16 cellular contexts compared by ENCODE assay signal in the genomic region with DNA sequence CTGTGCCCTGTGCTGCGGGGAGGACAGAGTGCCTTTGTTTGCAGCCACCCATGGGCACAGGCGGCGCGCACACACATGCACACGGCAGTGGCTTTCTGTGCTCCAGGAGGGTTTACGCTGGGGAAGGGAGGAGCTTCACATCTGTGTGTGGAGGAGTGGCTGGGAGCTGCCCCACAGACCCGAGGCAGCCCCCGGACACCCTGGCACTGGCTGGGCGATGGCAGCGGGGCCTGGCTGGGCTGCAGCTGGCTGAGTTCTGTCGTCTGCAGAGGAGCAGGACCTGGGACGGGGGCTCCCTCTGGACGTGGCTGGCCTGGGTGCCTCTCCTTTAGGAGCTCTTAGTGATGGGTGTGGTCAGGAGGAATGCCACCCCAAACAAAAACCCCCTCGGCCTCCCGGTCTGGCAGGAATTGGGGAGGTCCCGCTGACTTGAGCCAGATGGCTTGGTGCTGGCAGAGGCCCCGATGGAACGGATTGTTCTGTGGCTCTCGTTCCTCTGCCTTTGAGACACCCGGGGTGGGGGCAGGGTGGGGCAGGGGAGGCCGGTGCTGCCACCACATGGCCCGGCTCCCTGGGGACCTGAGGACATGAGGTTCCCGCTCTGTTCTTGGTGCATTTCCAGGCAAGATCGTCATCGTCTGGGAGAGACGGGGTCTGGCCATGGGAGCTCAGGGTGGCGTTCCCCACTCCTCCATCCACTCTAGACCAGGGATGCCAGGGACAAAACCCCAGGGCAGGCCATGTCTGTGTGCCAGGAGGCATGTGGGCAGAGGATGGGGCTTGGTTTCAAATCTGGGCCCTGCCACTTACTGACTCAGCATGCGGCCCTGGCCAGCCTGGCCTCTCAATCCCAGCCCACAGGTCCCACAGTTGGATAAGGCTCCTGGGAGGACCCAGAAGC.
A peak's percentile ranks its signal among the peaks of the same experiment; 100 is the strongest.
DNase-seq lines count a peak whose midpoint lies in the region; ATAC-seq and TF ChIP-seq lines count a peak whose summit lies in the region.
"Had no signal": no experiment of that assay in that cellular context is flagged by ENCODE, and none has a peak within 500 bp of the region (broad histone marks: within the 10 kb centered on the region; RNA-seq: fewer than 3 reads in every experiment).

No MANE protein-coding gene starts in this region.

- H3K4me1 ChIP-seq in left ventricle myocardium inferior (no peaks in the 10 kb centered on the region), endodermal cell (ENCODE audit: control insufficient read depth, insufficient read depth, low read length) (no peaks in the 10 kb centered on the region)
- H3K4me1 ChIP-seq: A549, esophagus squamous epithelium, thyroid gland had no signal

- H3K4me3 ChIP-seq in left ventricle myocardium inferior (no peak overlapping the region), endodermal cell (ENCODE audit: low read length) (no peak overlapping the region)
- H3K4me3 ChIP-seq: A549, esophagus squamous epithelium, skin epidermis, thyroid gland had no signal

- ATAC-seq in HG02870 (IDR thresholded peaks at IDR 0.05; ENCODE audit: unreplicated experiment) = no peak
- ATAC-seq: A549, T-helper 17 cell had no signal

- H3K9me3 ChIP-seq in left ventricle myocardium inferior (replicated peaks) = no peaks in the 10 kb centered on the region
- no peaks in the 10 kb centered on the region for H3K9me3 ChIP-seq in endodermal cell (ENCODE audit: control insufficient read depth, low read length)
- H3K9me3 ChIP-seq: A549, esophagus squamous epithelium, thyroid gland had no signal

- H3K27me3 ChIP-seq in left ventricle myocardium inferior (ENCODE audit: low read depth) = peaks cover 93% of the 10 kb centered on the region
- H3K27me3 ChIP-seq in endodermal cell (ENCODE audit: control insufficient read depth, insufficient read depth, low read length, poor library complexity, severe bottlenecking) = no peaks in the 10 kb centered on the region
- H3K27me3 ChIP-seq: thyroid gland had no signal

- peaks cover 6% of the 10 kb centered on the region for H3K4me1 Mint-ChIP-seq in endodermal cell
- H3K4me1 Mint-ChIP-seq: T-helper 17 cell had no signal

- H3K9me3 Mint-ChIP-seq in endodermal cell = no peaks in the 10 kb centered on the region

- H3K27ac Mint-ChIP-seq in endodermal cell = no peak overlapping the region
- H3K27ac Mint-ChIP-seq: T-helper 17 cell had no signal

- H3K9ac ChIP-seq in endodermal cell (ENCODE audit: extremely low read depth, low read length, poor library complexity, severe bottlenecking) = no peak overlapping the region

- H3K36me3 Mint-ChIP-seq in endodermal cell (ENCODE audit: low read depth) = no peaks in the 10 kb centered on the region

- no peaks in the 10 kb centered on the region for H3K27me3 Mint-ChIP-seq in endodermal cell (ENCODE audit: insufficient read depth)

- DNase-seq in left ventricle myocardium inferior (no peak), cardiac septum (ENCODE audit: low spot score) (no peak), endodermal cell (no peak), occipital lobe (lab: John Stamatoyannopoulos, UW) (peak; percentile 65), activated gamma-delta T cell treated with Interleukin-2 at 50 U/mL for 16 hours (no peak), NCI-H1436 treated with DMSO at 0.1 percent for 48 hours (lab: John Stamatoyannopoulos, UW) (no peak), NCI-H2196 treated with DMSO at 0.1 percent for 48 hours (lab: John Stamatoyannopoulos, UW; ENCODE audit: unreplicated experiment) (no peak)
- DNase-seq: activated CD4-positive, alpha-beta T cell treated with anti-CD3 and anti-CD28 coated beads, Interleukin-2, amount 50 U/mL, for 1 hour; central memory CD4-positive, alpha-beta T cell; esophagus squamous epithelium; Kasumi-1; T-helper 17 cell; thyroid gland had no signal

- TF ChIP-seq CTCF in left ventricle myocardium inferior (IDR thresholded peaks at IDR 0.05; ENCODE audit: borderline replicate concordance) (no peak), endodermal cell (conservative IDR thresholded peaks at IDR 0.05) (no peak)

- H3K4me3 Mint-ChIP-seq in endodermal cell = no peak overlapping the region
- H3K4me3 Mint-ChIP-seq: T-helper 17 cell had no signal

- 92 to 93% methylated on average over 6 to 28 of the region's 28 CpGs for WGBS in endodermal cell (ENCODE audit: insufficient coverage in 1 of 2, insufficient read length in 1 of 2), 2 experiments

- intact Hi-C loops in left ventricle myocardium inferior (cut with micrococcal nuclease) = no loop called here
- intact Hi-C loops in cardiac septum (cut with DNase I) = no loop called here

- no peaks in the 10 kb centered on the region for H3K36me3 ChIP-seq in left ventricle myocardium inferior
- peaks cover 7% of the 10 kb centered on the region for H3K36me3 ChIP-seq in endodermal cell (ENCODE audit: control insufficient read depth, insufficient read depth, low read length)
- H3K36me3 ChIP-seq: esophagus squamous epithelium, thyroid gland had no signal

- peak overlapping the region; percentile 23 for H3K27ac ChIP-seq in left ventricle myocardium inferior (replicated peaks)
- H3K27ac ChIP-seq in endodermal cell (ENCODE audit: low read depth, low read length) = peak overlapping the region; percentile 32
- H3K27ac ChIP-seq: A549, thyroid gland had no signal
